In genomic region chr6:122609881-122610689, GRCh38 we compare ENCODE assay signal across 8 cellular contexts. TPM values are rescaled to one million over a fixed set of nuclear protein-coding genes. Genes with fewer than 3 reads are reported as not detected.
DNase-seq lines count a peak whose midpoint lies in the region.

TSS of gene PKIB (plus strand) at chr6:122610405. CDS start at chr6:122717795, 107,390 bp downstream.

- H3K4me3 Mint-ChIP-seq in activated naive CD8-positive, alpha-beta T cell = peak within 1 kb of the TSS; percentile 91

- H3K36me3 ChIP-seq in ES-I3 (ENCODE audit: insufficient read depth, low read length) (no peaks in the 10 kb centered on the region), urinary bladder (ENCODE audit: insufficient read depth) (no peaks in the 10 kb centered on the region)

- H3K4me1 Mint-ChIP-seq in activated naive CD8-positive, alpha-beta T cell (ENCODE audit: low read depth) = peaks cover 18% of the 10 kb centered on the region

- H3K27ac ChIP-seq in urinary bladder (ENCODE audit: low read depth) = no peak within 1 kb of the TSS

- H3K9ac ChIP-seq in ES-I3 (ENCODE audit: low read depth, low read length) = peak within 1 kb of the TSS; percentile 66; the same call in 1 of the 2 replicates

- H3K27ac Mint-ChIP-seq in activated naive CD8-positive, alpha-beta T cell = no peak within 1 kb of the TSS

- peaks cover 2% of the 10 kb centered on the region for H3K36me3 Mint-ChIP-seq in activated naive CD8-positive, alpha-beta T cell

- DNase-seq in H4 (ENCODE audit: low spot score) (peak; percentile 60), Kasumi-1 (lab: John Stamatoyannopoulos, UW) (peak; percentile 34 to 41), RPMI7951 (ENCODE audit: low read depth) (peak; percentile 59), head of caudate nucleus (peak; percentile 11 to 86 (median 72)), nucleus accumbens (lab: John Stamatoyannopoulos, UW) (peak in 43 of 56 donors; percentile 6 to 78 (median 42))

- no peaks in the 10 kb centered on the region for H3K9me3 ChIP-seq in ES-I3 (ENCODE audit: control insufficient read depth, insufficient read depth, low read length)

- H3K4me1 ChIP-seq in ES-I3 (ENCODE audit: insufficient read depth, low read length) (no peaks in the 10 kb centered on the region), urinary bladder (ENCODE audit: insufficient read depth) (no peaks in the 10 kb centered on the region)

- H3K4me3 ChIP-seq in urinary bladder (ENCODE audit: low read depth, low read length) = peak within 1 kb of the TSS; percentile 43

- no peaks in the 10 kb centered on the region for H3K9me3 Mint-ChIP-seq in activated naive CD8-positive, alpha-beta T cell (ENCODE audit: low read depth)

- H3K27me3 Mint-ChIP-seq in activated naive CD8-positive, alpha-beta T cell = peaks cover 18% of the 10 kb centered on the region

- intact Hi-C loops in head of caudate nucleus (cut with DNase I) = no loop called here

- WGBS in urinary bladder = 2% methylated on average over 66 of the region's 66 CpGs

RNA-seq across cellular contexts. Expression of gene PKIB, which starts in this region (rescaled TPM):
- total RNA-seq in H4 (2014; rRNA removed; shearing (Covaris generic)) = 3.1 and 5.2 TPM in 2 replicates
- total RNA-seq in RPMI7951 (2014; rRNA removed; shearing (Covaris generic)) = 0.72 TPM in 1 of 2 replicates, not detected in the other
- total RNA-seq in urinary bladder = 5.1 TPM
- polyA plus RNA-seq in urinary bladder = 0.60 TPM

Comparison
In these comparisons a context has a peak if more than half of its experiments do, and no peak if none do; other contexts are left out.
1. Peak in DNase-seq in RPMI7951; RNA of the gene not detected or under 1 TPM.